ENCODE assay signal across 1 cellular context in the genomic region with DNA sequence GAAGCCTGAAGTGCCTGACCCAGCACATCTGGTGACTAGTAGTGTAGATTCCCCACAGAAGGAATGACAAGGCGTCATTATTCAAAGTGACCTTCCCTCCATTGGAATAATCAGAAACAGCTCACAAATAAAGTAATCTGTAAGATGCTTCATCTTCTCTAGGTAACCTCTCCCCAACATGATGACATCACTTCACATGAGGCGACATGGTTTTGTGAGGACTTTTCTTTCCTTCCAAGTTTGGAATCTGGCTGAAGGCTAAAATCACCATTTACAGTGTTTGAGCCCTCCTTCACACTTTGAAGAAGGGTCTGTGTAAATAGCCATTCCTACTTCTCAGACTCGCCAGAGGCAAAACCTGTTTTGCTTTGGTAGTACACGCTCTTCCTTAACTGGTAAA.
TF ChIP-seq lines count a peak whose summit lies in the region.

No MANE protein-coding gene starts in this region.

TF ChIP-seq in SK-N-SH, 30 proteins besides CTCF, POLR2A, EP300 and RAD21 (continued from another document):
- TF ChIP-seq USF1 (IDR thresholded peaks at IDR 0.05; ENCODE audit: borderline replicate concordance, low read depth) (no peak), TAF1 (IDR thresholded peaks at IDR 0.05; ENCODE audit: borderline replicate concordance, low read depth, low read length) (no peak), GABPA (IDR thresholded peaks at IDR 0.05; ENCODE audit: low read depth) (no peak), JUND (IDR thresholded peaks at IDR 0.05) (no peak)
